19 cellular contexts compared by ENCODE assay signal in the genomic region with DNA sequence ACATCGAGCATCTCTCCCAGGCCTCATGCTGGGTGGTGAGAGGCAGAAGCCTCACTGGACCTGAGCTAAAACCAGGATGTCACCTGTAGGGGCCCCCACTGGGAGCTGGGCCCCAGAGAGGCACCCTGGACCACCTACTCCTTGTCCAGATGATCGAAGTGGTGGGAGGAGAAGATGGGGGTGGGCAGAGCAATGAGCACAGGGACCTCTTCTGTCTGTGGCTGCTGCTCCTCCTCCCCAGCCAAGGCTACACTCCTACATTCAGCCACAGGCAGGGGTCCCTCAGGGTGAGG.
DNase-seq lines count a peak whose midpoint lies in the region; FAIRE-seq and TF ChIP-seq lines count a peak whose summit lies in the region.
"Had no signal": no experiment of that assay in that cellular context is flagged by ENCODE, and none has a peak within 500 bp of the region (broad histone marks: within the 10 kb centered on the region; RNA-seq: fewer than 3 reads in every experiment).

No MANE protein-coding gene starts in this region.

- H3K18ac ChIP-seq in neuronal stem cell (ENCODE audit: low read length): peak overlapping the region; percentile 2

- no peak overlapping the region for H2BK12ac ChIP-seq in neuronal stem cell (ENCODE audit: low read length)

- DNase-seq in cardiac septum (ENCODE audit: low spot score) (peak; percentile 43), left ventricle myocardium inferior (no peak), GM13976 (ENCODE audit: low spot score) (peak; percentile 21), islet precursor cell (peak; percentile 20), neuronal stem cell (ENCODE audit: low spot score) (no peak), RCC 7860 (ENCODE audit: low spot score) (no peak), glutamatergic neuron (no peak)
- DNase-seq in effector CD4-positive, alpha-beta T cell: no peak
- DNase-seq: BE2C; C1 segment of cervical spinal cord; CD4-positive, CD25-positive, alpha-beta regulatory T cell; CD8-positive, alpha-beta memory T cell; COR-L47; DMS 273 treated with DMSO at 0.1 percent for 48 hours; DMS53; DND-41; EL; GOT3 had no signal

- in situ Hi-C loops in GM13976 (cut with MboI; ENCODE audit: low sequenced_read_pairs, unreplicated experiment): no loop called here

- H3K27ac ChIP-seq in left ventricle myocardium inferior (replicated peaks) (no peak overlapping the region), neuronal stem cell (replicated peaks; ENCODE audit: low read length) (no peak overlapping the region)

- no peak overlapping the region for H3K4ac ChIP-seq in neuronal stem cell (ENCODE audit: low read length)

- H3K36me3 Mint-ChIP-seq in glutamatergic neuron (ENCODE audit: unreplicated experiment): peaks cover 5% of the 10 kb centered on the region
- H3K36me3 Mint-ChIP-seq: CD4-positive, CD25-positive, alpha-beta regulatory T cell; CD8-positive, alpha-beta memory T cell had no signal

- no peak overlapping the region for H3K4me2 ChIP-seq in neuronal stem cell (ENCODE audit: insufficient read depth, low read length, poor library complexity, severe bottlenecking)

- peaks cover 28% of the 10 kb centered on the region for H3K27me3 ChIP-seq in left ventricle myocardium inferior (ENCODE audit: low read depth)
- no peaks in the 10 kb centered on the region for H3K27me3 ChIP-seq in neuronal stem cell (ENCODE audit: control insufficient read depth in 3 of 3, insufficient read depth in 3 of 3, low read depth in 1 of 3, low read length in 3 of 3)
- H3K27me3 ChIP-seq: BE2C had no signal

- H3K79me1 ChIP-seq in neuronal stem cell (ENCODE audit: low read depth, low read length): peaks cover 1% of the 10 kb centered on the region

- peak overlapping the region; percentile 0 for H3K14ac ChIP-seq in neuronal stem cell (ENCODE audit: low read length)

- H3K4me3 ChIP-seq in left ventricle myocardium inferior (no peak overlapping the region), neuronal stem cell (ENCODE audit: low read length in 2 of 2) (no peak overlapping the region)

- no peak overlapping the region for H3K27ac Mint-ChIP-seq in glutamatergic neuron (ENCODE audit: unreplicated experiment)
- H3K27ac Mint-ChIP-seq: CD4-positive, CD25-positive, alpha-beta regulatory T cell; CD8-positive, alpha-beta memory T cell had no signal

- no peaks in the 10 kb centered on the region for H3K9me3 ChIP-seq in left ventricle myocardium inferior (replicated peaks)
- H3K9me3 ChIP-seq in neuronal stem cell (replicated peaks in 1 of 2; ENCODE audit: control insufficient read depth in 2 of 2, insufficient read depth in 1 of 2, low read depth in 1 of 2, low read length in 2 of 2): peaks cover 0 to 6% of the 10 kb centered on the region in 2 donors
- H3K9me3 ChIP-seq: BE2C had no signal

- TF ChIP-seq CTCF in left ventricle myocardium inferior (IDR thresholded peaks at IDR 0.05; ENCODE audit: borderline replicate concordance): no peak
- no peak for TF ChIP-seq CTCF in GM13976 (IDR thresholded peaks at IDR 0.05; ENCODE audit: borderline replicate concordance, control extremely low read depth, extremely low read depth, insufficient read depth, missing control alignments)
- no peak for TF ChIP-seq CTCF in glutamatergic neuron (IDR thresholded peaks at IDR 0.05; ENCODE audit: partially characterized antibody, unreplicated experiment)

- no peak overlapping the region for H2BK5ac ChIP-seq in neuronal stem cell (ENCODE audit: low read length)

- H3K9me3 Mint-ChIP-seq in glutamatergic neuron (ENCODE audit: unreplicated experiment): peaks cover 16% of the 10 kb centered on the region
- H3K9me3 Mint-ChIP-seq: CD4-positive, CD25-positive, alpha-beta regulatory T cell; CD8-positive, alpha-beta memory T cell had no signal

- H3K4me3 Mint-ChIP-seq in glutamatergic neuron (ENCODE audit: unreplicated experiment): no peak overlapping the region
- H3K4me3 Mint-ChIP-seq: CD4-positive, CD25-positive, alpha-beta regulatory T cell; CD8-positive, alpha-beta memory T cell had no signal

- no peak overlapping the region for H2AFZ ChIP-seq in neuronal stem cell (ENCODE audit: low read length)

- H2BK15ac ChIP-seq in neuronal stem cell (ENCODE audit: low read length): peak overlapping the region; percentile 4

- H3K4me1 ChIP-seq in left ventricle myocardium inferior (peaks cover 10% of the 10 kb centered on the region), neuronal stem cell (ENCODE audit: control insufficient read depth in 2 of 2, insufficient read depth in 1 of 2, low read depth in 1 of 2, low read length in 2 of 2) (peaks cover 0 to 19% of the 10 kb centered on the region in 2 donors)
- H3K4me1 ChIP-seq: BE2C had no signal

- peaks cover 10% of the 10 kb centered on the region for H3K4me1 Mint-ChIP-seq in glutamatergic neuron (ENCODE audit: low read depth, unreplicated experiment)
- H3K4me1 Mint-ChIP-seq: CD4-positive, CD25-positive, alpha-beta regulatory T cell; CD8-positive, alpha-beta memory T cell had no signal

- H4K8ac ChIP-seq in neuronal stem cell (ENCODE audit: low read depth, low read length): no peak overlapping the region

- H3K23ac ChIP-seq in neuronal stem cell (ENCODE audit: low read depth, low read length, poor library complexity): no peak overlapping the region

- H2BK120ac ChIP-seq in neuronal stem cell (ENCODE audit: low read depth, low read length): no peak overlapping the region

- no CpG with 5 or more reads among the region's 2 CpGs for WGBS in neuronal stem cell (ENCODE audit: extremely low coverage in 2 of 2, insufficient read length in 2 of 2, insufficient replicate concordance in 1 of 2), 2 donors

- peak overlapping the region; percentile 37 for H2AK5ac ChIP-seq in neuronal stem cell (ENCODE audit: low read depth, low read length)

- H3K9ac ChIP-seq in neuronal stem cell (ENCODE audit: low read depth, low read length, poor library complexity): no peak overlapping the region

- FAIRE-seq in RCC 7860 (lab: Jason Lieb, UNC): no peak
- FAIRE-seq: GM12891 had no signal

- intact Hi-C loops in cardiac septum (cut with DNase I) (no loop called here), left ventricle myocardium inferior (cut with micrococcal nuclease) (no loop called here)

- peaks cover 13% of the 10 kb centered on the region for H3K27me3 Mint-ChIP-seq in glutamatergic neuron (ENCODE audit: unreplicated experiment)

- H4K91ac ChIP-seq in neuronal stem cell (ENCODE audit: low read depth, low read length, poor library complexity): no peak overlapping the region

- no peaks in the 10 kb centered on the region for H3K36me3 ChIP-seq in left ventricle myocardium inferior
- no peaks in the 10 kb centered on the region for H3K36me3 ChIP-seq in neuronal stem cell (replicated peaks in 1 of 2; ENCODE audit: control insufficient read depth in 2 of 2, insufficient read depth in 2 of 2, low read length in 2 of 2)
- H3K36me3 ChIP-seq: BE2C had no signal

Comparison
In these comparisons a context has a peak if more than half of its experiments do, and no peak if none do; other contexts are left out.
1. DNase-seq: peak in cardiac septum (single experiment), GM13976 (single experiment) and islet precursor cell (single experiment); none in left ventricle myocardium inferior (single experiment), neuronal stem cell (single experiment), RCC 7860 (single experiment), effector CD4-positive, alpha-beta T cell (single experiment) and glutamatergic neuron (single experiment).